ENCODE assay signal across 7 cellular contexts in the genomic region with DNA sequence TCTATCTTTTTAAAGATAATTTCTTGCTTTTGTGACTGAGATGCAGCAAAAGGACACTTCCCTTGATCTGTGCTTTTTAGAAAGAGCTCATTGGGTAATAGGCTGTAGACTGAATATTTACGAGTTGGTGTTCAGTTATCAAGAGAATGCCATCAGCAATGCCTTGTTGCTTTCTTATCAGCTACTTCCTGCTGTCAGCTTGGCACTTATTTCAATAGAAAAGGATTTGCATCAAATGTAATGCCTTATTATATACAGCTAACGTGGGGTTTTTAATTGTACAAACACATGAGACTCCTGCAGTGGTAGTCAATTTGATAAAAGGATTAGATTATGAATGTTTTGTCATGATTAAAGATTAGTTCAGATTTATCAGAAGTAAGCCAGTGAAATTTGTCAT.
"Had no signal": no experiment of that assay in that cellular context is flagged by ENCODE, and none has a peak within 500 bp of the region (broad histone marks: within the 10 kb centered on the region; RNA-seq: fewer than 3 reads in every experiment).

No MANE protein-coding gene starts in this region.

- H3K4me3 ChIP-seq: GM23338, HAP-1 had no signal

- H3K36me3 ChIP-seq: HAP-1 had no signal

- DNase-seq: H7, KBM-7 had no signal

- ATAC-seq: GM23338, HCT116, HepG2 had no signal

- H3K9me3 ChIP-seq: HAP-1 had no signal

- H2AFZ ChIP-seq: GM23338 had no signal

- H3K27ac ChIP-seq: HL-60 had no signal

- H3K4me2 ChIP-seq: GM23338 had no signal
